In the genomic region with DNA sequence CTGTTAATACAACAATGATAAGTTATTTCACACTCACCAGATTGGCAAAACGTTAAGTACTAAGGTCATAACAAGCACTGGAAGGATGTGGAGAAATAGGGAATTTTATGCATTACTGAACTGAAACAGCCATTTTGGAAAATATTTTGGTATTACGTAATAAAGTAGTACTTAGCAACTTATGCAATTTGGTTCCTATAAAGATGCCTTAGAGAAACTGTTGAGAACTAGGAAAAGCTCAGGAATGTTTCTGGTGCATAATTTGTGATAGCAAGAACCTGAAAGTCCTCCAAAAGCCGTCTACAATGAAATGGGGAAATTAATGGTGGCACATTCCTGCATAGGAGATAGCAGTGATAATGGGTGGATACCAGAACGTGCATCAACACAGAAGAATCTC, we compare ENCODE assay signal across 24 cellular contexts.
"Had no signal": no experiment of that assay in that cellular context is flagged by ENCODE, and none has a peak within 500 bp of the region (broad histone marks: within the 10 kb centered on the region; RNA-seq: fewer than 3 reads in every experiment).

No MANE protein-coding gene starts in this region.

- H3K9ac ChIP-seq: neural progenitor cell had no signal

- H3K27ac ChIP-seq: esophagus squamous epithelium, gastroesophageal sphincter, neural progenitor cell, testis, transverse colon, VCaP had no signal

- H3K36me3 ChIP-seq: esophagus squamous epithelium, gastroesophageal sphincter, neural progenitor cell, transverse colon had no signal

- ATAC-seq: gastroesophageal sphincter; left colon; natural killer cell; right cardiac atrium; stimulated activated naive CD8-positive, alpha-beta T cell treated with anti-CD3 and anti-CD28 coated beads, Interleukin-15, Interleukin-2, amounts not matched to agents 100 U/mL and 50 U/mL, for 24 hours had no signal

- H3K27me3 ChIP-seq: gastroesophageal sphincter, neural progenitor cell, testis, transverse colon had no signal

- H3K4me1 ChIP-seq: esophagus squamous epithelium, gastroesophageal sphincter, neural progenitor cell, testis, transverse colon had no signal

- H2AFZ ChIP-seq: neural progenitor cell had no signal

- H3K4me3 ChIP-seq: esophagus squamous epithelium, gastroesophageal sphincter, neural progenitor cell, testis, transverse colon had no signal

- H3K9me3 ChIP-seq: esophagus squamous epithelium, testis, transverse colon had no signal

- DNase-seq: activated CD4-positive, alpha-beta T cell treated with anti-CD3 and anti-CD28 coated beads for 48 hours; activated CD4-positive, alpha-beta T cell treated with anti-CD3 and anti-CD28 coated beads, Interleukin-2, amount 50 U/mL, for 48 hours; activated CD8-positive, alpha-beta memory T cell treated with anti-CD3 and anti-CD28 coated beads for 24 hours; activated effector memory CD4-positive, alpha-beta T cell treated with Interleukin-2 at 50 U/mL for 16 hours; activated naive CD4-positive, alpha-beta T cell treated with anti-CD3 and anti-CD28 coated beads for 36 hours; activated naive CD8-positive, alpha-beta T cell treated with anti-CD3 and anti-CD28 coated beads, Interleukin-2, amount 10 ng/mL, durations not matched to agents 7 days and 5 days; amygdala; dermis blood vessel endothelial cell; effector CD4-positive, alpha-beta T cell; esophagus squamous epithelium; hippocampal formation; left colon; mammary epithelial cell; natural killer cell; occipital lobe; posterior cingulate gyrus; right cardiac atrium; stimulated activated CD4-positive, alpha-beta T cell treated with anti-CD3 and anti-CD28 coated beads, Interleukin-4, amount 100 ng/mL, for 1 hour; stimulated activated naive CD8-positive, alpha-beta T cell treated with anti-CD3 and anti-CD28 coated beads, Interleukin-15, Interleukin-2, amounts not matched to agents 100 U/mL and 50 U/mL, for 24 hours; testis; transverse colon had no signal

- H3K4me2 ChIP-seq: neural progenitor cell had no signal
